11 cellular contexts compared by ENCODE assay signal in the genomic region with DNA sequence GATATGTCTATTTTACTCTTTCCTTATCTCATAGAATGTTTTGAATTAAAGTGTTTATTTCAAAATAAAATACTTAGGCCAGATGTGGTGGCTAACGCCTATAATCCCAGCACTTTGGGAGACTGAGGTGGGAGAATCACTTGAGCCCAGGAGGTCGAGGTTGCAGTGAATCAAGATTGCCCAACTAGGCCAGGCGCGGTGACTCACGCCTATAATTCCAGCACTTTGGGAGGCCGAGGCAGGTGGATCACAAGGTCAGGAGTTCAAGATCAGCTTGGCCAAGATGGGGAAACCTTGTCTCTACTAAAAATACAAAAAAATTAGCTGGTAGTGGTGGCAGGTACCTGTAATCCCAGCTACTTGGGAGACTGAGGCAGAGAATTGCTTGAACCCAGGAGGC. TPM values are rescaled to one million over a fixed set of nuclear protein-coding genes. Genes with fewer than 3 reads are reported as not detected.
DNase-seq lines count a peak whose midpoint lies in the region; ATAC-seq, FAIRE-seq and TF ChIP-seq lines count a peak whose summit lies in the region.
"Not testable (repeated sequence)": the region's sequence is repeated elsewhere in the genome, so short reads cannot be mapped to it uniquely, and the experiment has no call there.
"Had no signal": no experiment of that assay in that cellular context is flagged by ENCODE, and none has a peak within 500 bp of the region (broad histone marks: within the 10 kb centered on the region; RNA-seq: fewer than 3 reads in every experiment).

No MANE protein-coding gene starts in this region.

- DNase-seq in ACHN (peak; percentile 49), fibroblast of mammary gland (ENCODE audit: low read depth) (peak; percentile 29)
- not testable (repeated sequence) for DNase-seq in Calu3; T-helper 17 cell; central memory CD8-positive, alpha-beta T cell (ENCODE audit: low spot score in 2 of 2); hepatocyte (ENCODE audit: low spot score); HepG2 (ENCODE audit: low spot score)

- H3K27ac ChIP-seq in hepatocyte, result peak overlapping the region; percentile 12
- not testable (repeated sequence) for H3K27ac ChIP-seq in HepG2 (ENCODE audit: extremely low read length, insufficient read depth, low read length)

- H3K9ac ChIP-seq in HepG2 (ENCODE audit: insufficient read depth, low read depth, low read length), result not testable (repeated sequence)

- WGBS in hepatocyte (ENCODE audit: low lambda C conversion rate, missing lambda C conversion rate), result 90% methylated on average over 6 of the region's 6 CpGs
- 85% methylated on average over 6 of the region's 6 CpGs for WGBS in HepG2 (ENCODE audit: low lambda C conversion rate)

- H3K9me3 ChIP-seq in T-helper 17 cell (ENCODE audit: control insufficient read depth, low read length, poor library complexity, severe bottlenecking); hepatocyte (ENCODE audit: low read depth); HepG2 (ENCODE audit: low read length): not testable (repeated sequence)

- H4K20me1 ChIP-seq in hepatocyte (ENCODE audit: insufficient read depth, poor library complexity, severe bottlenecking); HepG2 (ENCODE audit: insufficient read depth, low read length): not testable (repeated sequence)

- H3K36me3 ChIP-seq in hepatocyte (replicated peaks; ENCODE audit: insufficient read depth, low read depth); HepG2 (replicated peaks in 1 of 2; ENCODE audit: control insufficient read depth in 1 of 2, insufficient read depth in 2 of 2, low read length in 2 of 2): not testable (repeated sequence)

- not testable (repeated sequence) for ATAC-seq in T-helper 17 cell; central memory CD8-positive, alpha-beta T cell (replicated peaks; ENCODE audit: extremely low read depth, poor library complexity, severe bottlenecking); HepG2

- H3K79me2 ChIP-seq in hepatocyte; HepG2 (ENCODE audit: insufficient read depth, low read length): not testable (repeated sequence)

- CTCF ChIA-PET in Calu3 (lab: Charles Lee); HepG2 (lab: Yijun Ruan, JAX; ENCODE audit: low intra/inter-chr PET ratio, low total read pairs): not testable (repeated sequence)

- not testable (repeated sequence) for H3K9me2 ChIP-seq in hepatocyte (replicated peaks; ENCODE audit: insufficient read depth)

- H3K36me3 Mint-ChIP-seq in Calu3 (ENCODE audit: insufficient read depth, unreplicated experiment); T-helper 17 cell (ENCODE audit: low read depth); central memory CD8-positive, alpha-beta T cell (ENCODE audit: insufficient read depth): not testable (repeated sequence)

- in situ Hi-C loops in ACHN (cut with HindIII; ENCODE audit: low pct_ligation_motif_present, low pct_unique_long_range_greater_than_20kb, low sequenced_read_pairs); HepG2 (cut with HindIII; ENCODE audit: extremely low pct_ligation_motif_present, low pct_unique_long_range_greater_than_20kb): not testable (repeated sequence)

- TF ChIP-seq EP300 in HepG2 (IDR thresholded peaks at IDR 0.05; ENCODE audit: low read depth in 2 of 2, low read length in 2 of 2); HepG2 (CRISPR knock-in tag; IDR thresholded peaks at IDR 0.05; ENCODE audit: borderline replicate concordance): not testable (repeated sequence)

- H2AFZ ChIP-seq in hepatocyte; HepG2 (ENCODE audit: low read length): not testable (repeated sequence)

- H3K27ac Mint-ChIP-seq in Calu3 (ENCODE audit: unreplicated experiment) (peak overlapping the region; percentile 92), T-helper 17 cell (peak overlapping the region; percentile 16)
- peak overlapping the region; percentile 48 for H3K27ac Mint-ChIP-seq in central memory CD8-positive, alpha-beta T cell (ENCODE audit: low read depth)

- not testable (repeated sequence) for H3K4me3 ChIP-seq in fibroblast of mammary gland (ENCODE audit: control insufficient read depth, low read depth, low read length); hepatocyte; HepG2 (replicated peaks in 1 of 3; ENCODE audit: insufficient read depth in 1 of 3, low read depth in 2 of 3, low read length in 3 of 3)

- H3K27me3 ChIP-seq in hepatocyte; HepG2 (ENCODE audit: control insufficient read depth in 1 of 2, insufficient read depth in 2 of 2, low read length in 2 of 2): not testable (repeated sequence)

- BruUV-seq in Calu3 (replicated peaks; lab: Mats Ljungman, UMichigan); HepG2 (replicated peaks; lab: Mats Ljungman, UMichigan): not testable (repeated sequence)

- TF ChIP-seq RAD21 in HepG2 (CRISPR knock-in tag; IDR thresholded peaks at IDR 0.05), result not testable (repeated sequence)

- H3K4me1 Mint-ChIP-seq in Calu3 (ENCODE audit: low read depth, unreplicated experiment), result peaks cover 53% of the 10 kb centered on the region
- not testable (repeated sequence) for H3K4me1 Mint-ChIP-seq in T-helper 17 cell; central memory CD8-positive, alpha-beta T cell

- peaks cover 23% of the 10 kb centered on the region for H3K4me1 ChIP-seq in hepatocyte (ENCODE audit: insufficient read depth)
- peaks cover 72% of the 10 kb centered on the region for H3K4me1 ChIP-seq in HepG2 (ENCODE audit: insufficient read depth, low read length)

- TF ChIP-seq POLR2A in HepG2 (IDR thresholded peaks at IDR 0.05; ENCODE audit: insufficient read depth in 1 of 2, low read depth in 2 of 2, low read length in 2 of 2), result not testable (repeated sequence)

- FAIRE-seq in HepG2 (lab: Jason Lieb, UNC), result not testable (repeated sequence)

- not testable (repeated sequence) for H3K27me3 Mint-ChIP-seq in Calu3 (ENCODE audit: unreplicated experiment); T-helper 17 cell; central memory CD8-positive, alpha-beta T cell

- POLR2A ChIA-PET in HepG2 (lab: Yijun Ruan, JAX), result not testable (repeated sequence)

- not testable (repeated sequence) for TF ChIP-seq CTCF in Calu3 (IDR thresholded peaks at IDR 0.05; ENCODE audit: unreplicated experiment); fibroblast of mammary gland (conservative IDR thresholded peaks at IDR 0.05; ENCODE audit: control insufficient read depth, insufficient read depth, low read depth, low read length); hepatocyte (IDR thresholded peaks at IDR 0.05; ENCODE audit: poor library complexity); HepG2 (CRISPR knock-in tag; IDR thresholded peaks at IDR 0.05)

- intact Hi-C loops in Calu3 (cut with micrococcal nuclease; ENCODE audit: unreplicated experiment), result loop anchor here (10.0 kb wide), 1 partner anchor 362 kb away; no protein-coding TSS in a partner anchor
- intact Hi-C loops in HepG2 (cut with micrococcal nuclease; ENCODE audit: unreplicated experiment), result loop anchor here (5.0 kb wide), 1 partner anchor 85 kb away; a partner anchor contains a TSS

- not testable (repeated sequence) for H3K4me2 ChIP-seq in hepatocyte; HepG2 (ENCODE audit: low read depth, low read length)

- peak overlapping the region; percentile 4 for H3K4me3 Mint-ChIP-seq in Calu3 (ENCODE audit: low read depth, unreplicated experiment)
- H3K4me3 Mint-ChIP-seq in T-helper 17 cell; central memory CD8-positive, alpha-beta T cell: not testable (repeated sequence)

- not testable (repeated sequence) for H3K9me3 Mint-ChIP-seq in Calu3 (ENCODE audit: low read depth, unreplicated experiment); central memory CD8-positive, alpha-beta T cell

RNA-seq across cellular contexts. Expression of a gene that starts 2.1 kb away (rescaled TPM):
- 5.8 and 6.0 TPM in 2 replicates for total RNA-seq in Calu3 (2022)
- 1 to 10 TPM; 1.1 to 1.4 TPM for total RNA-seq in T-helper 17 cell
- total RNA-seq in hepatocyte, result 9.4 and 9.5 TPM in 2 replicates
- 1.7 and 2.1 TPM in 2 replicates for polyA plus RNA-seq in hepatocyte
- total RNA-seq in HepG2 (2016; rRNA removed; fragmentation: Illumina TruSeq; extraction: Trizol), result 0.77 and 0.93 TPM in 2 replicates
- total RNA-seq in HepG2 (2016; cell fraction: cytosol; rRNA removed; fragmentation: Illumina TruSeq; extraction: Trizol; ENCODE audit: low read depth), result 0.30 and 0.62 TPM in 2 replicates
- 0.62 and 1.00 TPM in 2 replicates for total RNA-seq in HepG2 (2016; cell fraction: insoluble cytoplasmic fraction; rRNA removed; fragmentation: Illumina TruSeq; extraction: Trizol)
- total RNA-seq in HepG2 (2016; cell fraction: membrane; rRNA removed; fragmentation: Illumina TruSeq; extraction: Trizol), result 0.10 and 0.83 TPM in 2 replicates
- 1.2 TPM in 2 replicates for total RNA-seq in HepG2 (2016; cell fraction: nucleus; rRNA removed; fragmentation: Illumina TruSeq; extraction: Trizol)
- polyA plus RNA-seq in HepG2 (2011; rRNA removed), result 12.3 and 14.1 TPM in 2 replicates
- 8.6 and 13.6 TPM in 2 replicates for polyA plus RNA-seq in HepG2 (2011; cell fraction: cytosol; rRNA removed)
- polyA plus RNA-seq in HepG2 (2011; cell fraction: nucleus; rRNA removed), result 7.1 and 8.7 TPM in 2 replicates
- polyA plus RNA-seq in HepG2 (2012), result 3.6 and 4.1 TPM in 2 replicates
- polyA plus RNA-seq in HepG2 (2016; cell fraction: cytosol; fragmentation: Illumina TruSeq; extraction: Trizol; ENCODE audit: low read depth), result 0.14 TPM in 1 of 2 replicates, not detected in the other
- 0.26 and 0.29 TPM in 2 replicates for polyA plus RNA-seq in HepG2 (2016; cell fraction: insoluble cytoplasmic fraction; fragmentation: Illumina TruSeq; extraction: Trizol; ENCODE audit: low read depth)
- not detected in 2 replicates for polyA plus RNA-seq in HepG2 (2016; cell fraction: membrane; fragmentation: Illumina TruSeq; extraction: Trizol; ENCODE audit: low read depth)
- polyA plus RNA-seq in HepG2 (2016; cell fraction: nucleus; fragmentation: Illumina TruSeq; extraction: Trizol; ENCODE audit: insufficient read depth, low read depth), result 1.1 TPM in 1 of 2 replicates, not detected in the other
- 0.26 and 32.4 TPM in 2 replicates for polyA minus RNA-seq in HepG2 (2011; rRNA and poly(A)+ RNA removed; ENCODE audit: low replicate concordance)
- 9.6 and 11.2 TPM in 2 replicates for polyA minus RNA-seq in HepG2 (2011; cell fraction: cytosol; rRNA and poly(A)+ RNA removed)
- 15.2 and 22.1 TPM in 2 replicates for polyA minus RNA-seq in HepG2 (2011; cell fraction: nucleus; rRNA and poly(A)+ RNA removed)
- total RNA-seq: Daoy, G401 had no signal
- polyA plus RNA-seq: CD14-positive monocyte had no signal

RNA-seq across cellular contexts. Expression of a gene that starts 52.0 kb away (rescaled TPM):
- total RNA-seq in Calu3 (2022), result 0.17 and 0.19 TPM in 2 replicates
- 1 to 10 TPM; 2.3 to 2.7 TPM for total RNA-seq in T-helper 17 cell
- total RNA-seq in hepatocyte, result 0.84 and 1.7 TPM in 2 replicates
- 0.52 and 0.92 TPM in 2 replicates for polyA plus RNA-seq in hepatocyte
- 0.07 TPM in 1 of 2 replicates, not detected in the other for total RNA-seq in HepG2 (2016; rRNA removed; fragmentation: Illumina TruSeq; extraction: Trizol)
- total RNA-seq in HepG2 (2016; cell fraction: cytosol; rRNA removed; fragmentation: Illumina TruSeq; extraction: Trizol; ENCODE audit: low read depth), result not detected in 2 replicates
- total RNA-seq in HepG2 (2016; cell fraction: insoluble cytoplasmic fraction; rRNA removed; fragmentation: Illumina TruSeq; extraction: Trizol), result not detected in 2 replicates
- total RNA-seq in HepG2 (2016; cell fraction: membrane; rRNA removed; fragmentation: Illumina TruSeq; extraction: Trizol), result not detected in 2 replicates
- total RNA-seq in HepG2 (2016; cell fraction: nucleus; rRNA removed; fragmentation: Illumina TruSeq; extraction: Trizol), result 0.13 TPM in 1 of 2 replicates, not detected in the other
- 0.16 and 1.4 TPM in 2 replicates for polyA plus RNA-seq in HepG2 (2011; rRNA removed)
- polyA plus RNA-seq in HepG2 (2011; cell fraction: cytosol; rRNA removed), result 0.23 and 0.74 TPM in 2 replicates
- 0.13 and 1.2 TPM in 2 replicates for polyA plus RNA-seq in HepG2 (2011; cell fraction: nucleus; rRNA removed)
- polyA plus RNA-seq in HepG2 (2012), result 0.48 and 0.51 TPM in 2 replicates
- not detected in 2 replicates for polyA plus RNA-seq in HepG2 (2016; cell fraction: cytosol; fragmentation: Illumina TruSeq; extraction: Trizol; ENCODE audit: low read depth)
- polyA plus RNA-seq in HepG2 (2016; cell fraction: insoluble cytoplasmic fraction; fragmentation: Illumina TruSeq; extraction: Trizol; ENCODE audit: low read depth), result 0.08 and 0.16 TPM in 2 replicates
- polyA plus RNA-seq in HepG2 (2016; cell fraction: membrane; fragmentation: Illumina TruSeq; extraction: Trizol; ENCODE audit: low read depth), result not detected in 2 replicates
- 0.15 and 0.30 TPM in 2 replicates for polyA plus RNA-seq in HepG2 (2016; cell fraction: nucleus; fragmentation: Illumina TruSeq; extraction: Trizol; ENCODE audit: insufficient read depth, low read depth)
- 0.08 and 0.26 TPM in 2 replicates for polyA minus RNA-seq in HepG2 (2011; rRNA and poly(A)+ RNA removed; ENCODE audit: low replicate concordance)
- polyA minus RNA-seq in HepG2 (2011; cell fraction: cytosol; rRNA and poly(A)+ RNA removed), result 0.89 TPM in 1 of 2 replicates, not detected in the other
- 0.39 and 2.4 TPM in 2 replicates for polyA minus RNA-seq in HepG2 (2011; cell fraction: nucleus; rRNA and poly(A)+ RNA removed)
- total RNA-seq: G401 had no signal
- polyA plus RNA-seq: AG04450 had no signal

Comparison
In these comparisons a context has a peak if more than half of its experiments do, and no peak if none do; other contexts are left out.
1. H3K27ac Mint-ChIP-seq: peak in every context shown above with its lines; median percentile 92 in Calu3; 48 in central memory CD8-positive, alpha-beta T cell; 16 in T-helper 17 cell.